ENCODE assay signal across 8 cellular contexts in the genomic region with DNA sequence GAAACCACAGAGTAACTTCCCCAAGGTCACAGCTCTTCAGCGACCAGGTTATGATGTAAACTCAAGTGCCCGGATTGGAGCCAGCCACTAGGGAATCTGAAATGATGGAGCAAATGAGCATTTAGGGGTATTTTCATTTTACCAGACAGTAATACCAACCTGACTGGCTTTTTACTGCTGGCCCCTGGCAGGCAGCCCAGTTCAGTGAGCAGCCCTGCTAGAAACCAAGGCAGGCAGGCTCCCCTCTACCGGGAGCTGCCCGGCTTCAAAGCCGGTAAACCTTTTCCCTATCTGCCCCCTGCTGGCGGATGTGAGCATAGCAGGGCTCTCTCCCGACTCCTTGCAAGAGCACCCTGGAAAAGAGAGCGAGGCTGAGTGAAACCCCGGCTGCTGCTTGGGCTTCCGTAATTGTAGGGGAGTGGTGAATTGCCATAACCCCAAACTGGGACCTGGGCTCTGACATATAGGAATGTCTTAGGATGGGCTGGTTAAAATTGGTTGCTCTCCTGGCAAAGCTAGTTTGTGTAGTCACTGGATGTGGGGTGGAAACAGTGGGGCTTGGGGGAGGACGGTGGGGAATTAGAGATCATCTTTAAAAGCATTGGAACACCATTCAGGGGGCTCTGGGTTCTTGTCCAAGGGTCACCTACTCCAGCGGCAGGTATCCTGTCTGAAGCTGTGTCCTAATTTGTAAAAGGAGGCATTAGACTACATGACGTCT.
A peak's percentile ranks its signal among the peaks of the same experiment; 100 is the strongest.
DNase-seq lines count a peak whose midpoint lies in the region; ATAC-seq, FAIRE-seq and TF ChIP-seq lines count a peak whose summit lies in the region.

No MANE protein-coding gene starts in this region.

- H3K36me3 ChIP-seq in Loucy (ENCODE audit: insufficient read depth, low read length) (no peaks in the 10 kb centered on the region), SJCRH30 (no peaks in the 10 kb centered on the region), ovary (no peaks in the 10 kb centered on the region), tibial artery (no peaks in the 10 kb centered on the region)

- H3K4me1 ChIP-seq in A549: no peaks in the 10 kb centered on the region
- no peaks in the 10 kb centered on the region for H3K4me1 ChIP-seq in Loucy (ENCODE audit: insufficient read depth, low read length, poor library complexity, severe bottlenecking)
- no peaks in the 10 kb centered on the region for H3K4me1 ChIP-seq in SJCRH30
- no peaks in the 10 kb centered on the region for H3K4me1 ChIP-seq in ovary (ENCODE audit: insufficient read depth)
- H3K4me1 ChIP-seq in tibial artery: peaks cover 0 to 73% (median 51%) of the 10 kb centered on the region in 4 donors

- no peaks in the 10 kb centered on the region for H3F3A ChIP-seq in Loucy (ENCODE audit: low read depth)

- ATAC-seq in A549 (peak; percentile 91 to 98), GM18861 (IDR thresholded peaks at IDR 0.05; ENCODE audit: unreplicated experiment) (peak; percentile 69)

- POLR2A ChIA-PET in A549 (lab: Yijun Ruan, JAX): no interaction called here

- intact Hi-C loops in ovary (cut with DNase I): loop anchor here in 2 of 4 donors (1.0 to 10.0 kb wide), 4 partner anchors 29 to 518 kb away; no protein-coding TSS in a partner anchor
- intact Hi-C loops in tibial artery (cut with DNase I; ENCODE audit: low total_unique reads): loop anchor here (1.0 kb wide), 2 partner anchors 29 to 189 kb away; no protein-coding TSS in a partner anchor

- no peak for TF ChIP-seq POLR2A in A549 (IDR thresholded peaks at IDR 0.05; ENCODE audit: low read length)
- no peak for TF ChIP-seq POLR2A in ovary (IDR thresholded peaks at IDR 0.05)

- TF ChIP-seq RAD21 in A549 (conservative IDR thresholded peaks at IDR 0.05 in 1 of 2, IDR thresholded peaks at IDR 0.05 in 1 of 2): peak; percentile 81 to 88

- H3K27ac ChIP-seq in A549 (no peak overlapping the region), SJCRH30 (no peak overlapping the region), ovary (no peak overlapping the region), tibial artery (peak overlapping the region; percentile 83)

- DNase-seq in A549 (ENCODE audit: low read depth in 1 of 2, low spot score in 1 of 2): peak; percentile 81 to 84
- DNase-seq in SJCRH30: peak; percentile 79 to 85
- DNase-seq in activated effector memory CD4-positive, alpha-beta T cell treated with anti-CD3 and anti-CD28 coated beads, Interleukin-2, amount 50 U/mL, for 16 hours: peak; percentile 89
- DNase-seq in germinal center (ENCODE audit: low spot score): peak; percentile 67
- peak; percentile 83 to 93 (median 91) for DNase-seq in ovary
- DNase-seq in tibial artery: peak; percentile 95

- TF ChIP-seq EP300 in A549 (IDR thresholded peaks at IDR 0.05) (no peak), ovary (IDR thresholded peaks at IDR 0.05) (no peak)

- H3K79me2 ChIP-seq in Loucy (ENCODE audit: insufficient read depth, low read length): no peaks in the 10 kb centered on the region

- peak overlapping the region; percentile 36; the same call in 1 of the 2 replicates for H2AFZ ChIP-seq in Loucy (ENCODE audit: low read length)

- TF ChIP-seq CTCF in A549 (IDR thresholded peaks at IDR 0.05): peak; percentile 92
- TF ChIP-seq CTCF in Loucy (conservative IDR thresholded peaks at IDR 0.05; ENCODE audit: low read length): peak; percentile 96
- peak; percentile 74 to 88 (median 80) for TF ChIP-seq CTCF in ovary (IDR thresholded peaks at IDR 0.05)
- peak; percentile 92 to 96 for TF ChIP-seq CTCF in tibial artery (IDR thresholded peaks at IDR 0.05)

- no peaks in the 10 kb centered on the region for H3K27me3 ChIP-seq in Loucy (ENCODE audit: insufficient read depth, low read length, poor library complexity, severe bottlenecking)
- no peaks in the 10 kb centered on the region; the same call in 1 of the 2 replicates for H3K27me3 ChIP-seq in SJCRH30
- no peaks in the 10 kb centered on the region for H3K27me3 ChIP-seq in ovary
- no peaks in the 10 kb centered on the region for H3K27me3 ChIP-seq in tibial artery

- no peak overlapping the region for H3K9ac ChIP-seq in Loucy (ENCODE audit: low read depth, low read length, poor library complexity, severe bottlenecking)

- FAIRE-seq in A549 (lab: Jason Lieb, UNC): peak; percentile 51

- H4K20me1 ChIP-seq in Loucy (ENCODE audit: insufficient read depth, low read length, poor library complexity, severe bottlenecking): no peaks in the 10 kb centered on the region

- CTCF ChIA-PET in A549 (lab: Yijun Ruan, JAX): interaction anchor here (0.6 to 15.7 kb wide), 68 partner anchors 10 to 785 kb away, joined by 3 to 333 read pairs (median 4); a partner anchor contains a TSS

- no peaks in the 10 kb centered on the region for H3K9me3 ChIP-seq in A549
- H3K9me3 ChIP-seq in Loucy (ENCODE audit: insufficient read depth, low read depth, low read length): no peaks in the 10 kb centered on the region
- no peaks in the 10 kb centered on the region for H3K9me3 ChIP-seq in SJCRH30 (replicated peaks)
- H3K9me3 ChIP-seq in ovary: no peaks in the 10 kb centered on the region
- no peaks in the 10 kb centered on the region for H3K9me3 ChIP-seq in tibial artery

- no peaks in the 10 kb centered on the region for H3K9me2 ChIP-seq in Loucy (replicated peaks; ENCODE audit: low read depth, low read length)

- H3K4me2 ChIP-seq in A549 (peak overlapping the region; percentile 53), Loucy (ENCODE audit: low read depth, low read length, poor library complexity, severe bottlenecking) (peak overlapping the region; percentile 22)

- no peak overlapping the region for H3K4me3 ChIP-seq in A549
- no peak overlapping the region for H3K4me3 ChIP-seq in Loucy (ENCODE audit: low read length, poor library complexity, severe bottlenecking)
- H3K4me3 ChIP-seq in SJCRH30: no peak overlapping the region
- no peak overlapping the region for H3K4me3 ChIP-seq in ovary
- no peak overlapping the region for H3K4me3 ChIP-seq in tibial artery

- WGBS in A549 (ENCODE audit: missing lambda C conversion rate): 25% methylated on average over 13 of the region's 13 CpGs
- 18 to 24% (median 19%) methylated on average over 13 of the region's 13 CpGs for WGBS in ovary, 3 donors

TF ChIP-seq in A549, 52 proteins besides CTCF, POLR2A, EP300 and RAD21:
- TF ChIP-seq SMC3 (IDR thresholded peaks at IDR 0.05): peak; percentile 89
- no peak for TF ChIP-seq JUNB (IDR thresholded peaks at IDR 0.05)

Comparison
In these comparisons a context has a peak if more than half of its experiments do, and no peak if none do; other contexts are left out.
1. H3K27ac ChIP-seq: peak in tibial artery (2 of 2); none in A549 (0 of 2), SJCRH30 (single experiment) and ovary (0 of 2).
2. Peak in every context shown above with its lines, with median percentiles within 50 percentile points of each other: DNase-seq and CTCF ChIP-seq.